ENCODE assay signal across 23 cellular contexts in genomic region chr3:43353393-43353792, GRCh38.
DNase-seq lines count a peak whose midpoint lies in the region; ATAC-seq, FAIRE-seq and TF ChIP-seq lines count a peak whose summit lies in the region.
"Had no signal": no experiment of that assay in that cellular context is flagged by ENCODE, and none has a peak within 500 bp of the region (broad histone marks: within the 10 kb centered on the region; RNA-seq: fewer than 3 reads in every experiment).

No MANE protein-coding gene starts in this region.

- TF ChIP-seq CTCF in K562 (IDR thresholded peaks at IDR 0.05 in 2 of 3, conservative IDR thresholded peaks at IDR 0.05 in 1 of 3; ENCODE audit: insufficient read depth in 2 of 3, low read depth in 1 of 3, low read length in 3 of 3) (no peak), liver (IDR thresholded peaks at IDR 0.05; ENCODE audit: low read depth, low read length, missing input control) (no peak)

- H3K4me1 Mint-ChIP-seq in central memory CD8-positive, alpha-beta T cell: peaks cover 23% of the 10 kb centered on the region
- H3K4me1 Mint-ChIP-seq: B cell had no signal

- H3K4me3 ChIP-seq in K562 (no peak overlapping the region), liver (ENCODE audit: low read depth in 1 of 3, low read length in 3 of 3) (no peak overlapping the region)
- H3K4me3 ChIP-seq: BLaER1 treated with 17β-estradiol and CSF1 and Interleukin-3, amounts not matched to agents 10 nM and 100 nM had no signal

- no TSS peak for BruUV-seq in K562 (replicated peaks; lab: Mats Ljungman, UMichigan)

- peaks cover 2% of the 10 kb centered on the region; the same call in 2 of the 3 replicates for H3K36me3 ChIP-seq in K562 (ENCODE audit: control insufficient read depth, insufficient read depth, low read length)
- H3K36me3 ChIP-seq in liver (ENCODE audit: control insufficient read depth in 4 of 4, insufficient read depth in 3 of 4, low read depth in 1 of 4, low read length in 3 of 4): peaks cover under 1 to 19% (median 8%) of the 10 kb centered on the region in 4 donors

- WGBS in K562 (ENCODE audit: insufficient coverage, low coverage, missing lambda C conversion rate): 0% methylated on average over 1 of the region's 1 CpG
- WGBS in liver: 90% methylated on average over 1 of the region's 1 CpG

- H3K9me3 Mint-ChIP-seq in central memory CD8-positive, alpha-beta T cell: peaks cover 36% of the 10 kb centered on the region

- H3K4me1 ChIP-seq in K562 (replicated peaks in 1 of 2; ENCODE audit: control insufficient read depth in 2 of 2, insufficient read depth in 2 of 2, low read length in 2 of 2): no peaks in the 10 kb centered on the region; a peak in 1 of 5 replicates
- H3K4me1 ChIP-seq in liver (ENCODE audit: control insufficient read depth in 4 of 4, insufficient read depth in 4 of 4, low read length in 3 of 4): peaks cover 6 to 15% (median 13%) of the 10 kb centered on the region in 4 donors
- H3K4me1 ChIP-seq: Caco-2 had no signal

- POLR2A ChIA-PET in K562 (lab: Yijun Ruan, JAX): interaction anchor here (0.6 kb wide), 1 partner anchor 21 kb away, joined by 3 read pairs; no protein-coding TSS in a partner anchor

- H3K4me2 ChIP-seq in K562 (ENCODE audit: insufficient read depth, low read length): no peak overlapping the region
- H3K4me2 ChIP-seq: BLaER1 treated with 17β-estradiol and CSF1 and Interleukin-3, amounts not matched to agents 10 nM and 100 nM had no signal

- DNase-seq in K562 (ENCODE audit: extremely low read depth in 1 of 4, low spot score in 3 of 4) (no peak), AG20443 (ENCODE audit: low spot score) (no peak)
- no peak for DNase-seq in central memory CD8-positive, alpha-beta T cell (ENCODE audit: low spot score in 2 of 2)
- DNase-seq in activated CD4-positive, alpha-beta T cell treated with anti-CD3 and anti-CD28 coated beads for 4 hours: no peak
- DNase-seq: 8988T; ACHN; AML-193; Caco-2; Calu3; CD4-positive, alpha-beta T cell; CD8-positive, alpha-beta T cell; DMS79 treated with DMSO at 0.1 percent for 48 hours; GF-D8 had no signal

- H3K27me3 ChIP-seq in K562 (ENCODE audit: control insufficient read depth in 2 of 2, insufficient read depth in 2 of 2, low read length in 2 of 2): no peaks in the 10 kb centered on the region
- no peaks in the 10 kb centered on the region for H3K27me3 ChIP-seq in liver (ENCODE audit: control insufficient read depth in 4 of 4, insufficient read depth in 4 of 4, low read length in 3 of 4)
- H3K27me3 ChIP-seq: BLaER1 treated with 17β-estradiol and CSF1 and Interleukin-3, amounts not matched to agents 10 nM and 100 nM had no signal

- TF ChIP-seq EP300 in K562 (IDR thresholded peaks at IDR 0.05; ENCODE audit: low read length): no peak

- no peaks in the 10 kb centered on the region for H3K9me1 ChIP-seq in K562 (ENCODE audit: control insufficient read depth, insufficient read depth, low read length)

- TF ChIP-seq POLR2A in K562 (conservative IDR thresholded peaks at IDR 0.05): no peak

- H3K27ac ChIP-seq in K562 (ENCODE audit: extremely low read depth, low read depth, low read length): no peak overlapping the region
- H3K27ac ChIP-seq in liver (ENCODE audit: low read depth in 1 of 2, low read length in 2 of 2): peak overlapping the region; percentile 17 to 70
- H3K27ac ChIP-seq: BLaER1 treated with 17β-estradiol and CSF1 and Interleukin-3, amounts not matched to agents 10 nM and 100 nM; C4-2B had no signal

- peak overlapping the region; percentile 71 for H3K27ac Mint-ChIP-seq in central memory CD8-positive, alpha-beta T cell (ENCODE audit: low read depth)
- H3K27ac Mint-ChIP-seq: B cell had no signal

- H3K9me3 ChIP-seq in K562 (replicated peaks; ENCODE audit: control insufficient read depth, insufficient read depth, low read depth, low read length): peaks cover 1% of the 10 kb centered on the region; the same call in 1 of the 2 replicates
- peaks cover 0 to 4% (median 0%) of the 10 kb centered on the region in 4 donors for H3K9me3 ChIP-seq in liver (ENCODE audit: control insufficient read depth in 4 of 4, low read length in 3 of 4)

- H3K36me3 Mint-ChIP-seq in central memory CD8-positive, alpha-beta T cell (ENCODE audit: insufficient read depth): peaks cover 36% of the 10 kb centered on the region

- intact Hi-C loops in K562 (cut with micrococcal nuclease): no loop called here

- ATAC-seq in K562: no peak
- no peak for ATAC-seq in central memory CD8-positive, alpha-beta T cell (replicated peaks; ENCODE audit: extremely low read depth, poor library complexity, severe bottlenecking)
- ATAC-seq in HG02840 (IDR thresholded peaks at IDR 0.05; ENCODE audit: low FRiP score, unreplicated experiment): no peak
- ATAC-seq: CD8-positive, alpha-beta T cell had no signal

- FAIRE-seq in K562 (lab: Jason Lieb, UNC): no peak
- FAIRE-seq: A204.1, D721Med, G401.6, GM12891, GM19239 had no signal

- H3K4me3 Mint-ChIP-seq in central memory CD8-positive, alpha-beta T cell: no peak overlapping the region
- H3K4me3 Mint-ChIP-seq: B cell; CD4-positive, alpha-beta T cell; CD8-positive, alpha-beta T cell had no signal

- no peaks in the 10 kb centered on the region for H3K79me2 ChIP-seq in K562 (ENCODE audit: control insufficient read depth, insufficient read depth, low read length)

- TF ChIP-seq RAD21 in K562 (CRISPR knock-in tag; conservative IDR thresholded peaks at IDR 0.05 in 1 of 2, IDR thresholded peaks at IDR 0.05 in 1 of 2) (no peak), liver (IDR thresholded peaks at IDR 0.05) (no peak)

- no peak overlapping the region for H2AFZ ChIP-seq in K562 (ENCODE audit: low read depth, low read length)

- no peaks in the 10 kb centered on the region for H4K20me1 ChIP-seq in K562 (replicated peaks; ENCODE audit: control insufficient read depth, insufficient read depth, low read length)
- H4K20me1 ChIP-seq: BLaER1 treated with 17β-estradiol and CSF1 and Interleukin-3, amounts not matched to agents 10 nM and 100 nM had no signal

- H3K9ac ChIP-seq in K562 (ENCODE audit: insufficient read depth in 1 of 2, low read depth in 2 of 2, low read length in 2 of 2) (no peak overlapping the region), liver (ENCODE audit: low read depth in 1 of 2, low read length in 2 of 2) (no peak overlapping the region)
- H3K9ac ChIP-seq: BLaER1 treated with 17β-estradiol and CSF1 and Interleukin-3, amounts not matched to agents 10 nM and 100 nM had no signal

- no peaks in the 10 kb centered on the region for H3K27me3 Mint-ChIP-seq in central memory CD8-positive, alpha-beta T cell
- H3K27me3 Mint-ChIP-seq: B cell; CD4-positive, alpha-beta T cell had no signal

- in situ Hi-C loops in K562 (cut with MboI): no loop called here

- CTCF ChIA-PET in K562 (lab: Yijun Ruan, JAX; ENCODE audit: low intra/inter-chr PET ratio): no interaction called here

TF ChIP-seq in K562, 482 proteins besides CTCF, POLR2A, EP300 and RAD21:
- TF ChIP-seq ZFP1 (CRISPR knock-in tag; IDR thresholded peaks at IDR 0.05) (peak; percentile 78), XRCC4 (IDR thresholded peaks at IDR 0.05; ENCODE audit: extremely low read depth, insufficient read depth, insufficient read length) (no peak), EGR1 (conservative IDR thresholded peaks at IDR 0.05) (no peak), MLLT1 (IDR thresholded peaks at IDR 0.05) (no peak), TCF7L2 (IDR thresholded peaks at IDR 0.05; ENCODE audit: low read depth, low read length) (no peak), POLR2G (IDR thresholded peaks at IDR 0.05; ENCODE audit: low read depth, low read length) (no peak)

TF ChIP-seq in liver, 16 proteins besides CTCF, POLR2A, EP300 and RAD21:
- TF ChIP-seq JUND (IDR thresholded peaks at IDR 0.05): no peak
- no peak for TF ChIP-seq EGR1 (IDR thresholded peaks at IDR 0.05; ENCODE audit: low read depth in 2 of 2)
- TF ChIP-seq NR2F2 (IDR thresholded peaks at IDR 0.05): no peak
- TF ChIP-seq YY1 (IDR thresholded peaks at IDR 0.05): no peak
- no peak for TF ChIP-seq SP1 (IDR thresholded peaks at IDR 0.05)
- no peak for TF ChIP-seq TAF1 (conservative IDR thresholded peaks at IDR 0.05)
- TF ChIP-seq FOXA1 (IDR thresholded peaks at IDR 0.05): no peak
- TF ChIP-seq FOXA2 (IDR thresholded peaks at IDR 0.05): no peak
- no peak for TF ChIP-seq HNF4A (conservative IDR thresholded peaks at IDR 0.05)
